10 cellular contexts compared by ENCODE assay signal in the genomic region with DNA sequence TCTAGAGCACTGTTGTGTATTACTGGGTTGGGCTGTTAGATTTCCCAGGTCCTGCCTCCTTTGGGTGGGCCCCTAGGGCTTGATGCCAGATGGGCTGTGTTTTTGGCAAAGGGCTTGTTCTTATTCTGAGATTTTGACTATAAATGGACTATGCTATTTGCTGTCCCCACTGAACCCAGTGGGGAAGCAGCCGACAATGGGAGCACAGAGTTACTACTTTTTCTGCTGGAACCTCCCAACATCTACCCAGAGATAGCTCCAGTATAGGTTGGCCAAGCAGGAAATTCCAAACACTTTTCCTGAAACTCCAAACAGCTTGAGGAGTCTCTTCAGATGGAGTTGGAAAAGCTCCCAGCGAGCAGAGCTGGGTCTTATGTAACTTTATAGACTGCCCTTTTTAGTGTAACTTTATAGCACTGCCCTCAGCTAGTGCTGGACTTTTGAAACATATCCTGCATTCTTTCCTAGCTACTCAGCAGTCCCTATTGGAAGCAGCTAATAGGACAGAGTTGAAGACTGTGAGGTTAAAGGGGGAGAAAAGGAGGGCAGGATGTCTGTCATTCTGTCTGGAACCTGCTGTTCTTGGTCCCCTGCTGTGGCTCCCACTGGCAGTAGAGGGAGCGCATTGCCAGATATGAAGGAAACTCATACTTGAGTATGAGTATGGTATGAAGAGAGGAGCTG. TPM values are rescaled to one million over a fixed set of nuclear protein-coding genes. Genes with fewer than 3 reads are reported as not detected.
DNase-seq lines count a peak whose midpoint lies in the region; ATAC-seq and TF ChIP-seq lines count a peak whose summit lies in the region.
"Had no signal": no experiment of that assay in that cellular context is flagged by ENCODE, and none has a peak within 500 bp of the region (broad histone marks: within the 10 kb centered on the region; RNA-seq: fewer than 3 reads in every experiment).

No MANE protein-coding gene starts in this region.

- H3K4me1 ChIP-seq in gastroesophageal sphincter: peaks cover 24 to 84% (median 26%) of the 10 kb centered on the region in 3 donors

- H3K4me3 Mint-ChIP-seq in progenitor cell of endocrine pancreas (ENCODE audit: low read depth): no peak overlapping the region
- H3K4me3 Mint-ChIP-seq: memory B cell had no signal

- H3K9me3 Mint-ChIP-seq in progenitor cell of endocrine pancreas (ENCODE audit: low read depth): no peaks in the 10 kb centered on the region
- H3K9me3 Mint-ChIP-seq: memory B cell had no signal

- no peak for TF ChIP-seq POLR2A in gastroesophageal sphincter (IDR thresholded peaks at IDR 0.05)

- no peak overlapping the region for H3K4me3 ChIP-seq in gastroesophageal sphincter

- H3K27ac Mint-ChIP-seq in progenitor cell of endocrine pancreas: peak overlapping the region; percentile 49
- H3K27ac Mint-ChIP-seq: memory B cell had no signal

- no peaks in the 10 kb centered on the region for H3K4me1 Mint-ChIP-seq in progenitor cell of endocrine pancreas (ENCODE audit: low read depth)
- H3K4me1 Mint-ChIP-seq: memory B cell had no signal

- no peaks in the 10 kb centered on the region for H3K36me3 ChIP-seq in gastroesophageal sphincter

- H3K27me3 ChIP-seq in gastroesophageal sphincter: no peaks in the 10 kb centered on the region

- no peaks in the 10 kb centered on the region for H3K27me3 Mint-ChIP-seq in progenitor cell of endocrine pancreas

- no peak for TF ChIP-seq EP300 in gastroesophageal sphincter (IDR thresholded peaks at IDR 0.05)

- no peaks in the 10 kb centered on the region for H3K9me3 ChIP-seq in gastroesophageal sphincter

- WGBS in gastroesophageal sphincter (ENCODE audit: low coverage in 1 of 2), 2 donors: 10% methylated on average over 2 of the region's 3 CpGs

- TF ChIP-seq CTCF in C4-2B (conservative IDR thresholded peaks at IDR 0.05) (no peak; the same call in 1 of the 2 replicates), gastroesophageal sphincter (IDR thresholded peaks at IDR 0.05) (peak in 3 of 4 experiments; percentile 46 to 61 (median 49)), progenitor cell of endocrine pancreas (IDR thresholded peaks at IDR 0.05; ENCODE audit: unreplicated experiment) (no peak)

- H3K27ac ChIP-seq in C4-2B (peak overlapping the region; percentile 14; the same call in 1 of the 2 replicates), gastroesophageal sphincter (peak overlapping the region; percentile 83 to 99 (median 89))
- H3K27ac ChIP-seq: VCaP had no signal

- DNase-seq in T1000 (lab: John Stamatoyannopoulos, UW) (peak; percentile 42), progenitor cell of endocrine pancreas (ENCODE audit: low spot score, unreplicated experiment) (no peak), NCI-H1417 treated with DMSO at 0.1 percent for 48 hours (lab: John Stamatoyannopoulos, UW) (no peak)
- no peak for DNase-seq in stimulated activated CD4-positive, alpha-beta T cell treated with anti-CD3 and anti-CD28 coated beads, Interleukin-12 subunit alpha, Interleukin-12 subunit beta, amount 100 ng/mL, for 4 hours
- no peak for DNase-seq in central memory CD4-positive, alpha-beta T cell
- no peak for DNase-seq in stimulated activated CD4-positive, alpha-beta T cell treated with anti-CD3 and anti-CD28 coated beads, Interleukin-4, amount 100 ng/mL, for 24 hours

- H3K36me3 Mint-ChIP-seq in progenitor cell of endocrine pancreas (ENCODE audit: insufficient read depth): no peaks in the 10 kb centered on the region
- H3K36me3 Mint-ChIP-seq: memory B cell had no signal

- peak; percentile 97 for ATAC-seq in gastroesophageal sphincter

RNA-seq across cellular contexts. Expression of gene RUSC2, which starts 21.0 kb away (rescaled TPM):
- total RNA-seq in gastroesophageal sphincter (10 to 100 TPM; 43.8 to 85.4 (median 59.6) TPM), progenitor cell of endocrine pancreas (17.9 and 20.8 TPM in 2 replicates)

Comparison
In these comparisons a context has a peak if more than half of its experiments do, and no peak if none do; other contexts are left out.
1. CTCF ChIP-seq: peak in gastroesophageal sphincter (3 of 4); none in C4-2B (single experiment) and progenitor cell of endocrine pancreas (single experiment).